In genomic region chr14:61713724-61714437, GRCh38 we compare ENCODE assay signal across 1 cellular context.
TF ChIP-seq lines count a peak whose summit lies in the region.

No MANE protein-coding gene starts in this region.

TF ChIP-seq in GM23338, 12 proteins besides CTCF, POLR2A, EP300 and RAD21 (continued from another document):
- TF ChIP-seq ZNF462 (CRISPR knock-in tag; IDR thresholded peaks at IDR 0.05) (no peak), ZNF114 (CRISPR knock-in tag; IDR thresholded peaks at IDR 0.05) (no peak), ETS1 (IDR thresholded peaks at IDR 0.05) (no peak), REST (IDR thresholded peaks at IDR 0.05; ENCODE audit: unreplicated experiment) (no peak), EZH2 (IDR thresholded peaks at IDR 0.05; ENCODE audit: low read depth, unreplicated experiment) (no peak), JUNB (IDR thresholded peaks at IDR 0.05; ENCODE audit: unreplicated experiment) (no peak)
